In the genomic region with DNA sequence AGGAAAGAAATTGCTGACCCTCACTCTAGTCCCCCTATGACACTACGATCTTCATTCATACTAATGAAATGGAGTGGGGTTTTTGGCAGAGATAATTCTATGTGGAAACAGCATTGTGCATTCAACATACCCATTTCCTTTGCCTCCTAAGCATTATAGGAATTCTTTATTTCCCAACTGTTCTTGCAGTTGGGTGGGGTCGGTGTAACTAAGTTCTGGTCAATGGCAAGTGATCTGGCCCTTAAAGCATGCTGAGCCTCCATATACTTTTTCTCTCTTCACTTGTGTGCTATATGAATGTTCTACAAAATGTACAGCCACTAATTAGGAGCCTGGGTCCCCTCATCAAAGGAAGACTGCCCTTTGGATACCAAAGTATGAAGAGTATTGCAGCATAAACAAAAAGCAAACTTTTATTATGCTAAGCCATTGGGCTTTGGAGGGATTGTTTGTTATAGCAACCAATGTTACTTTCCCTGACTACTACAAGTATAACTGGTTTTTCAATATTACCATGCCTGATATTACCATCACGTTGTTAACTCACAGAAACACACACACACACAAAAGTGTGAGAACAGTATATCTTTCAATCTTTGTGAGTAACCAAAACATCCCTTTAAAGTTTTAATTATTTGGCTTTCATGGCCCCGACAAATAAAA, we compare ENCODE assay signal across 21 cellular contexts. TPM values are rescaled to one million over a fixed set of nuclear protein-coding genes. Genes with fewer than 3 reads are reported as not detected.
"Had no signal": no experiment of that assay in that cellular context is flagged by ENCODE, and none has a peak within 500 bp of the region (broad histone marks: within the 10 kb centered on the region; RNA-seq: fewer than 3 reads in every experiment).

No MANE protein-coding gene starts in this region.

- H3K4me3 ChIP-seq: dorsolateral prefrontal cortex, esophagus muscularis mucosa, gastrocnemius medialis, lung, mucosa of descending colon, pancreas, smooth muscle cell, stomach, testis, tibial artery had no signal

- H3K4me1 ChIP-seq: esophagus muscularis mucosa, gastrocnemius medialis, pancreas, stomach, testis, tibial artery had no signal

- ATAC-seq: mucosa of descending colon; natural killer cell treated with Interleukin-12 subunit alpha and Interleukin-12 subunit beta and Interleukin-15 and Interleukin-18, amount 100 ng/mL, for 72 hours; pancreas; sciatic nerve had no signal

- H3K27ac ChIP-seq: dorsolateral prefrontal cortex, epithelial cell of prostate, esophagus muscularis mucosa, gastrocnemius medialis, neutrophil, pancreas, stomach, testis, tibial artery had no signal

- FAIRE-seq: colon, pancreas had no signal

- DNase-seq: dorsolateral prefrontal cortex; effector CD4-positive, alpha-beta T cell; endodermal cell; gastrocnemius medialis; head of caudate nucleus; mucosa of descending colon; naive B cell; pancreas; stimulated activated CD4-positive, alpha-beta T cell treated with anti-CD3 and anti-CD28 coated beads, Interleukin-12 subunit alpha, Interleukin-12 subunit beta, amount 100 ng/mL, for 4 hours; stimulated activated naive CD4-positive, alpha-beta T cell treated with Interleukin-2 at 50 U/mL for 16 hours; stomach; testis; tibial artery had no signal

- H3K36me3 ChIP-seq: esophagus muscularis mucosa, gastrocnemius medialis, neutrophil, pancreas, stomach, tibial artery had no signal

- H3K27me3 ChIP-seq: gastrocnemius medialis, testis, tibial artery had no signal

- H3K9me3 ChIP-seq: esophagus muscularis mucosa, gastrocnemius medialis, mucosa of descending colon, neutrophil, pancreas, stomach, testis, tibial artery had no signal

RNA-seq across cellular contexts. Expression of a gene that starts 9.0 kb away (rescaled TPM):
- total RNA-seq: natural killer cell treated with Interleukin-12 subunit alpha and Interleukin-12 subunit beta and Interleukin-15 and Interleukin-18, amount 100 ng/mL, for 72 hours had no signal
